ENCODE assay signal across 8 cellular contexts in the genomic region with DNA sequence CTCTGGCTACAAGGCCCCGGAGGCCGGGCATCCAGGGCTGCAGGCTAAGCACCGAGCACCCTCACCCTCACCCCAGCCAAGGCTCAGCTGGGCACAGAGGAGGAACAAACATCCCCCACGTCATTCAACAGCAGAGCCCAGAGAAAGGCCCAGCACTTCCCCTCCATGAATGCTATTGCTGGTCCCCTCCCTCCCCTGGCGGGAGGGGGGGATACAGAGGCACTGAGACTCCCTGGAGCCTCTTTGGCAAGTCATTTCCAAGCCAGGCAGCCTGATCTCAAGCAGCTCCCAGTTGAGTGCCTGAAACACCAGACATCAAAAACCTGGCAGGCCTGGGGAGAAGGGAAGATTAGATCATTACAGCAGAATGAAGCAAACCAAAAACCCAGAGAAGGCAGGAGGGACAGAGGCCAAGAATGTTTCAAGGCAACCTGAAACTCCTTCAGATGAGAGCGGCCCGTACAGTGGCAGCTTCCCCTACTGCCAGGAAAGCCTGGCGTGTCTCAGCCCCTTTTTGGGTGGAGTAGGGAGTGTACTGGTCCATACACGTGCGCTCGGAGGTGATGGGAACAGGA.
DNase-seq lines count a peak whose midpoint lies in the region; ATAC-seq and TF ChIP-seq lines count a peak whose summit lies in the region.

No MANE protein-coding gene starts in this region.

- peak overlapping the region; percentile 23 for H3K4me3 ChIP-seq in AG04450 (ENCODE audit: low read depth, low read length)
- H3K4me3 ChIP-seq in HUES64 (ENCODE audit: low read length): no peak overlapping the region

- peak; percentile 18 to 37 for ATAC-seq in left cardiac atrium
- peak; percentile 45 for ATAC-seq in sciatic nerve
- ATAC-seq in GM18520 (IDR thresholded peaks at IDR 0.05; ENCODE audit: unreplicated experiment): no peak
- no peak for ATAC-seq in HG03025 (IDR thresholded peaks at IDR 0.05; ENCODE audit: low FRiP score, unreplicated experiment)

- no peak for TF ChIP-seq CTCF in AG04450 (IDR thresholded peaks at IDR 0.05; ENCODE audit: low read depth, low read length)

- H3K36me3 ChIP-seq in HUES64 (ENCODE audit: insufficient read depth, low read length): no peaks in the 10 kb centered on the region

- no peaks in the 10 kb centered on the region for H3K9me3 Mint-ChIP-seq in activated T-helper 1 cell treated with anti-CD3 and anti-CD28 coated beads, Interleukin-12 subunit alpha, Interleukin-12 subunit beta, Interleukin-2, Interleukin-4 antibody, amounts not matched to agents 30 ng/mL and 10 ng/mL and 1 ng/mL, durations not matched to agents 14 hours and 24 hours and 36 hours

- intact Hi-C loops in activated T-helper 1 cell treated with anti-CD3 and anti-CD28 coated beads, Interleukin-12 subunit alpha, Interleukin-12 subunit beta, Interleukin-2, Interleukin-4 antibody, amounts not matched to agents 30 ng/mL and 10 ng/mL and 1 ng/mL, durations not matched to agents 14 hours and 24 hours and 36 hours (cut with micrococcal nuclease): no loop called here
- intact Hi-C loops in left cardiac atrium (cut with DNase I): loop anchor here (5.0 to 10.0 kb wide), 2 partner anchors 39 to 107 kb away; partner anchors contain the start of gene IRF2BPL (in 1 of the 2)
- intact Hi-C loops in sciatic nerve (cut with DNase I): loop anchor here (10.0 kb wide), 1 partner anchor 107 kb away; the partner anchor contains the start of gene IRF2BPL

- H3K4me3 Mint-ChIP-seq in activated T-helper 1 cell treated with anti-CD3 and anti-CD28 coated beads, Interleukin-12 subunit alpha, Interleukin-12 subunit beta, Interleukin-2, Interleukin-4 antibody, amounts not matched to agents 30 ng/mL and 10 ng/mL and 1 ng/mL, durations not matched to agents 14 hours and 24 hours and 36 hours: no peak overlapping the region

- H3K27me3 Mint-ChIP-seq in activated T-helper 1 cell treated with anti-CD3 and anti-CD28 coated beads, Interleukin-12 subunit alpha, Interleukin-12 subunit beta, Interleukin-2, Interleukin-4 antibody, amounts not matched to agents 30 ng/mL and 10 ng/mL and 1 ng/mL, durations not matched to agents 14 hours and 24 hours and 36 hours (ENCODE audit: insufficient read depth): no peaks in the 10 kb centered on the region

- DNase-seq in AG04450 (ENCODE audit: low read depth, low spot score): peak; percentile 84
- no peak for DNase-seq in activated T-helper 1 cell treated with anti-CD3 and anti-CD28 coated beads, Interleukin-12 subunit alpha, Interleukin-12 subunit beta, Interleukin-2, Interleukin-4 antibody, amounts not matched to agents 30 ng/mL and 10 ng/mL and 1 ng/mL, durations not matched to agents 14 hours and 24 hours and 36 hours (ENCODE audit: low spot score)
- peak; percentile 73 for DNase-seq in left cardiac atrium
- peak; percentile 78 for DNase-seq in sciatic nerve (ENCODE audit: low spot score)
- DNase-seq in NCI-H2227 treated with DMSO at 0.1 percent for 48 hours (lab: John Stamatoyannopoulos, UW): no peak

- peaks cover 47% of the 10 kb centered on the region for H3K4me1 Mint-ChIP-seq in activated T-helper 1 cell treated with anti-CD3 and anti-CD28 coated beads, Interleukin-12 subunit alpha, Interleukin-12 subunit beta, Interleukin-2, Interleukin-4 antibody, amounts not matched to agents 30 ng/mL and 10 ng/mL and 1 ng/mL, durations not matched to agents 14 hours and 24 hours and 36 hours (ENCODE audit: low read depth)

- peak overlapping the region; percentile 7 for H3K27ac Mint-ChIP-seq in activated T-helper 1 cell treated with anti-CD3 and anti-CD28 coated beads, Interleukin-12 subunit alpha, Interleukin-12 subunit beta, Interleukin-2, Interleukin-4 antibody, amounts not matched to agents 30 ng/mL and 10 ng/mL and 1 ng/mL, durations not matched to agents 14 hours and 24 hours and 36 hours

- H3K27me3 ChIP-seq in AG04450 (ENCODE audit: control insufficient read depth, insufficient read depth, low read length): no peaks in the 10 kb centered on the region
- no peaks in the 10 kb centered on the region for H3K27me3 ChIP-seq in HUES64 (ENCODE audit: insufficient read depth, low read length)

- H3K9me3 ChIP-seq in AG04450 (ENCODE audit: control insufficient read depth, insufficient read depth, low read length) (no peaks in the 10 kb centered on the region), HUES64 (ENCODE audit: insufficient read depth, low read depth, low read length) (no peaks in the 10 kb centered on the region)

- CTCF ChIA-PET in AG04450 (lab: Charles Lee): interaction anchor here (0.5 to 7.1 kb wide), 20 partner anchors 9 to 390 kb away, joined by 3 to 91 read pairs (median 8); no protein-coding TSS in a partner anchor

- POLR2A ChIA-PET in AG04450 (lab: Yijun Ruan, JAX): interaction anchor here (0.6 to 4.2 kb wide), 19 partner anchors 11 to 145 kb away, joined by 3 to 45 read pairs (median 15); partner anchors contain the start of gene IRF2BPL

- H3K27ac ChIP-seq in AG04450 (ENCODE audit: low read depth, low read length) (peak overlapping the region; percentile 98), HUES64 (ENCODE audit: low read depth, low read length) (peak overlapping the region; percentile 70)

- peak overlapping the region; percentile 4; the same call in 1 of the 2 replicates for H3K9ac ChIP-seq in HUES64 (ENCODE audit: low read depth, low read length)

- H3K36me3 Mint-ChIP-seq in activated T-helper 1 cell treated with anti-CD3 and anti-CD28 coated beads, Interleukin-12 subunit alpha, Interleukin-12 subunit beta, Interleukin-2, Interleukin-4 antibody, amounts not matched to agents 30 ng/mL and 10 ng/mL and 1 ng/mL, durations not matched to agents 14 hours and 24 hours and 36 hours (ENCODE audit: low read depth): no peaks in the 10 kb centered on the region

- peaks cover 41% of the 10 kb centered on the region for H3K4me1 ChIP-seq in HUES64 (ENCODE audit: insufficient read depth, low read length)

- WGBS in HUES64: 45% methylated on average over 11 of the region's 11 CpGs

Comparison
In these comparisons a context has a peak if more than half of its experiments do, and no peak if none do; other contexts are left out.
1. DNase-seq: peak in AG04450 (single experiment), left cardiac atrium (single experiment) and sciatic nerve (single experiment); none in activated T-helper 1 cell treated with anti-CD3 and anti-CD28 coated beads, Interleukin-12 subunit alpha, Interleukin-12 subunit beta, Interleukin-2, Interleukin-4 antibody, amounts not matched to agents 30 ng/mL and 10 ng/mL and 1 ng/mL, durations not matched to agents 14 hours and 24 hours and 36 hours (single experiment) and NCI-H2227 treated with DMSO at 0.1 percent for 48 hours (single experiment).
2. ATAC-seq: peak in left cardiac atrium (2 of 2) and sciatic nerve (single experiment); none in GM18520 (single experiment) and HG03025 (single experiment).